In the genomic region with DNA sequence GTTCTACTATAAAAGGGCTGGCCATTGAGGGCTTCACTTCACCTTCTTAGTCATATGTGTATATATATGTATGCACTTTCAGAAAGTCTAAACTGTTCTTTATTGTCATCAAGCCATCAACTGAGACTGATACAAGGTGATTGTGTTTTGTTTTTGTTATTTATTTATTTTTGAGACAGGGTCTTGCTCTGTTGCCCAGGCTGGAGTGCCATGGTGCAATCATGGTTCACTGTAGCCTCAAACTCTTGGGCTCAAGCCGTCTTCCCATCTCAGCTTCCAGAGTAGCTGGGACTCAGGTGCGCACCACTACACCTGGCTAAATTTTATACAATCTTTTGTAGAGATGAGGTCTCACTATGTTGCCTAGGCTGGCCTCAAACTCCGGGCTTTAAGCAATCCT, we compare ENCODE assay signal across 27 cellular contexts.
"Had no signal": no experiment of that assay in that cellular context is flagged by ENCODE, and none has a peak within 500 bp of the region (broad histone marks: within the 10 kb centered on the region; RNA-seq: fewer than 3 reads in every experiment).

No MANE protein-coding gene starts in this region.

- H3K27me3 ChIP-seq: ascending aorta, body of pancreas, Peyer's patch, SJCRH30 had no signal

- ATAC-seq: activated naive CD4-positive, alpha-beta T cell treated with anti-CD3 and anti-CD28 coated beads, Interleukin-2, amount 50 U/mL, for 72 hours; activated naive CD8-positive, alpha-beta T cell treated with anti-CD3 and anti-CD28 coated beads, Interleukin-2, amount 50 U/mL, for 24 hours; body of pancreas had no signal

- H3K9ac ChIP-seq: SK-N-SH had no signal

- H3K4me3 ChIP-seq: ascending aorta, body of pancreas, Peyer's patch, SJCRH30 had no signal

- H3K27ac ChIP-seq: ascending aorta, body of pancreas, Peyer's patch, RWPE1, SJCRH30 had no signal

- H3K27me3 Mint-ChIP-seq: activated CD4-positive, alpha-beta memory T cell treated with anti-CD3 and anti-CD28 coated beads for 36 hours had no signal

- H3K4me3 Mint-ChIP-seq: activated B cell treated with CpG ODN at 0.5 μM for 24 hours; activated CD4-positive, alpha-beta memory T cell treated with anti-CD3 and anti-CD28 coated beads for 36 hours; activated CD4-positive, alpha-beta T cell treated with anti-CD3 and anti-CD28 coated beads, Interleukin-2, amount 10 ng/mL, durations not matched to agents 7 days and 5 days; activated naive CD8-positive, alpha-beta T cell treated with anti-CD3 and anti-CD28 coated beads, Interleukin-2, amount 50 U/mL, for 24 hours had no signal

- DNase-seq: activated B cell treated with CpG ODN at 0.5 μM for 24 hours; activated CD4-positive, alpha-beta memory T cell treated with anti-CD3 and anti-CD28 coated beads for 36 hours; activated CD4-positive, alpha-beta T cell treated with anti-CD3 and anti-CD28 coated beads, Interleukin-2, amount 10 ng/mL, durations not matched to agents 7 days and 5 days; activated CD8-positive, alpha-beta memory T cell treated with anti-CD3 and anti-CD28 coated beads for 24 hours; activated effector memory CD4-positive, alpha-beta T cell treated with Interleukin-2 at 50 U/mL for 16 hours; activated naive CD4-positive, alpha-beta T cell treated with Interleukin-2 at 50 U/mL for 16 hours; activated naive CD8-positive, alpha-beta T cell treated with anti-CD3 and anti-CD28 coated beads, Interleukin-2, amount 50 U/mL, for 24 hours; activated T-cell treated with anti-CD3 and anti-CD28 coated beads for 4 hours; amniotic stem cell; body of pancreas; central memory CD4-positive, alpha-beta T cell; MM.1S; NCI-H1105; NCI-H1436; NCI-H1694 treated with DMSO at 0.1 percent for 48 hours; NCI-H2029 treated with DMSO at 0.1 percent for 48 hours; NCI-H345; NCI-H510A; NCI-H69; Peyer's patch; Right ventricle myocardium superior; SJCRH30; SK-N-SH; T-helper 1 cell had no signal

- H3K36me3 ChIP-seq: ascending aorta, Peyer's patch, SJCRH30 had no signal

- H3K4me2 ChIP-seq: SK-N-SH had no signal

- H3K9me3 ChIP-seq: ascending aorta, body of pancreas, Peyer's patch, SJCRH30, SK-N-SH had no signal

- H3K27ac Mint-ChIP-seq: activated B cell treated with CpG ODN at 0.5 μM for 24 hours; activated CD4-positive, alpha-beta memory T cell treated with anti-CD3 and anti-CD28 coated beads for 36 hours; activated CD4-positive, alpha-beta T cell treated with anti-CD3 and anti-CD28 coated beads, Interleukin-2, amount 10 ng/mL, durations not matched to agents 7 days and 5 days; activated naive CD4-positive, alpha-beta T cell treated with anti-CD3 and anti-CD28 coated beads, Interleukin-2, amount 50 U/mL, for 72 hours; activated naive CD8-positive, alpha-beta T cell treated with anti-CD3 and anti-CD28 coated beads, Interleukin-2, amount 50 U/mL, for 24 hours had no signal

- H3K9me3 Mint-ChIP-seq: activated B cell treated with CpG ODN at 0.5 μM for 24 hours; activated CD4-positive, alpha-beta memory T cell treated with anti-CD3 and anti-CD28 coated beads for 36 hours; activated CD4-positive, alpha-beta T cell treated with anti-CD3 and anti-CD28 coated beads, Interleukin-2, amount 10 ng/mL, durations not matched to agents 7 days and 5 days; activated naive CD4-positive, alpha-beta T cell treated with anti-CD3 and anti-CD28 coated beads, Interleukin-2, amount 50 U/mL, for 72 hours; activated naive CD8-positive, alpha-beta T cell treated with anti-CD3 and anti-CD28 coated beads, Interleukin-2, amount 50 U/mL, for 24 hours had no signal
